In genomic region chr16:3149193-3149530, GRCh38 we compare ENCODE assay signal across 9 cellular contexts. TPM values are rescaled to one million over a fixed set of nuclear protein-coding genes. Genes with fewer than 3 reads are reported as not detected.
A peak's percentile ranks its signal among the peaks of the same experiment; 100 is the strongest.
DNase-seq lines count a peak whose midpoint lies in the region; ATAC-seq and TF ChIP-seq lines count a peak whose summit lies in the region.
"Had no signal": no experiment of that assay in that cellular context is flagged by ENCODE, and none has a peak within 500 bp of the region (broad histone marks: within the 10 kb centered on the region; RNA-seq: fewer than 3 reads in every experiment).

No MANE protein-coding gene starts in this region.

- H3K4me1 Mint-ChIP-seq in CD14-positive monocyte (peaks cover 29% of the 10 kb centered on the region), nephron (peaks cover 16% of the 10 kb centered on the region)
- peaks cover 37% of the 10 kb centered on the region for H3K4me1 Mint-ChIP-seq in central memory CD8-positive, alpha-beta T cell

- DNase-seq in CD14-positive monocyte (ENCODE audit: low spot score), result no peak
- no peak for DNase-seq in central memory CD8-positive, alpha-beta T cell (ENCODE audit: low spot score in 2 of 2)
- no peak for DNase-seq in NCI-H748 (lab: John Stamatoyannopoulos, UW; ENCODE audit: unreplicated experiment)
- DNase-seq in effector memory CD4-positive, alpha-beta T cell, result no peak
- no peak for DNase-seq in DMS79 treated with DMSO at 0.1 percent for 48 hours (lab: John Stamatoyannopoulos, UW)
- DNase-seq: activated CD4-positive, CD25-positive, alpha-beta regulatory T cell had no signal

- no peak overlapping the region for H3K27ac Mint-ChIP-seq in CD14-positive monocyte
- peak overlapping the region; percentile 100 for H3K27ac Mint-ChIP-seq in central memory CD8-positive, alpha-beta T cell (ENCODE audit: low read depth)
- H3K27ac Mint-ChIP-seq in nephron, result peak overlapping the region in 2 of 3 experiments; percentile 48 to 60

- H3K79me2 ChIP-seq in KMS-11 (ENCODE audit: insufficient read depth, low read depth), result no peaks in the 10 kb centered on the region

- H3K9me3 Mint-ChIP-seq in CD14-positive monocyte (peaks cover 0 to 10% (median 6%) of the 10 kb centered on the region in 7 donors), nephron (peaks cover 4% of the 10 kb centered on the region)
- peaks cover 3% of the 10 kb centered on the region for H3K9me3 Mint-ChIP-seq in central memory CD8-positive, alpha-beta T cell

- H3K9me3 ChIP-seq in effector memory CD4-positive, alpha-beta T cell (ENCODE audit: control insufficient read depth, low read length), result no peaks in the 10 kb centered on the region

- H2AFZ ChIP-seq in KMS-11 (ENCODE audit: low read depth), result peak overlapping the region; percentile 65; the same call in 1 of the 2 replicates

- no peaks in the 10 kb centered on the region for H3K36me3 ChIP-seq in KMS-11 (ENCODE audit: insufficient read depth)
- no peaks in the 10 kb centered on the region for H3K36me3 ChIP-seq in effector memory CD4-positive, alpha-beta T cell (ENCODE audit: control insufficient read depth, insufficient read depth, low read length)

- H3K4me3 ChIP-seq in KMS-11 (IDR thresholded peaks at IDR 0.05; ENCODE audit: insufficient read depth, low read depth, low read length), result no peak overlapping the region
- H3K4me3 ChIP-seq in effector memory CD4-positive, alpha-beta T cell (ENCODE audit: insufficient read depth, low read depth, low read length, poor library complexity, severe bottlenecking), result no peak overlapping the region

- H3K4me2 ChIP-seq in KMS-11, result peak overlapping the region; percentile 99; the same call in 1 of the 2 replicates

- ATAC-seq in central memory CD8-positive, alpha-beta T cell (replicated peaks; ENCODE audit: extremely low read depth, poor library complexity, severe bottlenecking), result no peak
- no peak for ATAC-seq in GM18870 (IDR thresholded peaks at IDR 0.05; ENCODE audit: unreplicated experiment)

- H3K27me3 Mint-ChIP-seq in CD14-positive monocyte (ENCODE audit: low read depth in 3 of 3) (peaks cover 28 to 47% (median 44%) of the 10 kb centered on the region in 3 donors), nephron (ENCODE audit: low read depth) (peaks cover 36% of the 10 kb centered on the region)
- H3K27me3 Mint-ChIP-seq in central memory CD8-positive, alpha-beta T cell, result no peaks in the 10 kb centered on the region

- H3K27me3 ChIP-seq in KMS-11 (ENCODE audit: insufficient read depth, low read depth), result peaks cover 5% of the 10 kb centered on the region; the same call in 1 of the 2 replicates
- H3K27me3 ChIP-seq in effector memory CD4-positive, alpha-beta T cell (replicated peaks; ENCODE audit: control insufficient read depth, insufficient read depth, low read length, poor library complexity, severe bottlenecking), result no peaks in the 10 kb centered on the region

- no peak overlapping the region for H3K27ac ChIP-seq in KMS-11
- no peak overlapping the region for H3K27ac ChIP-seq in effector memory CD4-positive, alpha-beta T cell (ENCODE audit: insufficient read depth, low read length, poor library complexity, severe bottlenecking)

- no peaks in the 10 kb centered on the region for H4K20me1 ChIP-seq in KMS-11 (ENCODE audit: insufficient read depth)

- peak overlapping the region; percentile 87 to 91 for H3K4me3 Mint-ChIP-seq in CD14-positive monocyte
- peak overlapping the region; percentile 88 for H3K4me3 Mint-ChIP-seq in central memory CD8-positive, alpha-beta T cell
- H3K4me3 Mint-ChIP-seq in nephron, result peak overlapping the region; percentile 90 to 95 (median 92)

- H3K9ac ChIP-seq in KMS-11, result peak overlapping the region; percentile 56; the same call in 1 of the 2 replicates

- H3K36me3 Mint-ChIP-seq in CD14-positive monocyte (peaks cover 0 to 2% of the 10 kb centered on the region in 2 donors), nephron (ENCODE audit: low read depth) (no peaks in the 10 kb centered on the region)
- peaks cover 40% of the 10 kb centered on the region for H3K36me3 Mint-ChIP-seq in central memory CD8-positive, alpha-beta T cell (ENCODE audit: insufficient read depth)

- intact Hi-C loops in CD14-positive monocyte (cut with micrococcal nuclease), result no loop called here

- H3K4me1 ChIP-seq in KMS-11 (ENCODE audit: low read depth, poor library complexity, severe bottlenecking), result peaks cover 15% of the 10 kb centered on the region
- H3K4me1 ChIP-seq in effector memory CD4-positive, alpha-beta T cell (ENCODE audit: control insufficient read depth, insufficient read depth, low read length, poor library complexity, severe bottlenecking), result peaks cover 11% of the 10 kb centered on the region

- no peak for TF ChIP-seq CTCF in CD14-positive monocyte (IDR thresholded peaks at IDR 0.05)
- no peak for TF ChIP-seq CTCF in KMS-11 (conservative IDR thresholded peaks at IDR 0.05; ENCODE audit: low read depth, low read length)
- no peak for TF ChIP-seq CTCF in nephron (IDR thresholded peaks at IDR 0.05; ENCODE audit: unreplicated experiment in 3 of 3)

RNA-seq across cellular contexts. Expression of gene ZNF213, which starts 14.3 kb away (rescaled TPM):
- polyA plus RNA-seq in CD14-positive monocyte, result 1 to 10 TPM; 1.5 to 2.6 TPM

RNA-seq across cellular contexts. Expression of gene ZNF205, which starts 36.8 kb away (rescaled TPM):
- polyA plus RNA-seq in CD14-positive monocyte, result 1 to 10 TPM; 1.0 to 1.3 TPM

RNA-seq across cellular contexts. Expression of gene OR1F1, which starts 38.8 kb away (rescaled TPM):
- not detected for polyA plus RNA-seq in CD14-positive monocyte

RNA-seq across cellular contexts. Expression of gene ZSCAN10, which starts 50.1 kb away (rescaled TPM):
- not detected for polyA plus RNA-seq in CD14-positive monocyte

Comparison
In these comparisons a context has a peak if more than half of its experiments do, and no peak if none do; other contexts are left out.
1. H3K27ac Mint-ChIP-seq: peak in central memory CD8-positive, alpha-beta T cell (single experiment) and nephron (2 of 3); none in CD14-positive monocyte (0 of 7).
2. Peak in every context shown above with its lines, with median percentiles within 50 percentile points of each other: H3K4me3 Mint-ChIP-seq.